ENCODE assay signal across 2 cellular contexts in genomic region chr21:31354604-31355443, GRCh38.
TF ChIP-seq lines count a peak whose summit lies in the region.

No MANE protein-coding gene starts in this region.

TF ChIP-seq in HEK293, 187 proteins besides CTCF, POLR2A, EP300 and RAD21 (continued from another document and continues in another):
- TF ChIP-seq ZNF366 (tag by site-specific recombination; conservative IDR thresholded peaks at IDR 0.05) (peak; percentile 59), ZNF530 (tag by site-specific recombination; IDR thresholded peaks at IDR 0.05; ENCODE audit: low read depth) (no peak), SP7 (tag by site-specific recombination; IDR thresholded peaks at IDR 0.05) (peak; percentile 54; the same call in 1 of the 2 replicates), ZNF692 (tag by site-specific recombination; IDR thresholded peaks at IDR 0.05) (0 out of 2 replicates have a peak, but pooled peaks have one; percentile 23), ZNF629 (tag by site-specific recombination; IDR thresholded peaks at IDR 0.05) (peak; percentile 52), ZNF561 (tag by site-specific recombination; IDR thresholded peaks at IDR 0.05; ENCODE audit: borderline replicate concordance) (no peak), ZNF664 (tag by site-specific recombination; IDR thresholded peaks at IDR 0.05) (no peak), ZNF776 (tag by site-specific recombination; IDR thresholded peaks at IDR 0.05; ENCODE audit: borderline replicate concordance) (no peak), ZBTB21 (tag by site-specific recombination; IDR thresholded peaks at IDR 0.05) (no peak), ZNF302 (tag by site-specific recombination; IDR thresholded peaks at IDR 0.05; ENCODE audit: low read depth) (no peak), ZNF398 (tag by site-specific recombination; IDR thresholded peaks at IDR 0.05) (peak; percentile 39; the same call in 1 of the 2 replicates), ZNF292 (tag by site-specific recombination; IDR thresholded peaks at IDR 0.05; ENCODE audit: borderline replicate concordance, low read depth) (no peak), INSM2 (tag by site-specific recombination; IDR thresholded peaks at IDR 0.05) (peak; percentile 43; the same call in 1 of the 2 replicates), OSR2 (tag by site-specific recombination; IDR thresholded peaks at IDR 0.05) (peak; percentile 40), GLI4 (tag by site-specific recombination; IDR thresholded peaks at IDR 0.05) (no peak), SP3 (tag by site-specific recombination; IDR thresholded peaks at IDR 0.05) (no peak), ZFHX2 (tag by site-specific recombination; conservative IDR thresholded peaks at IDR 0.05) (no peak; the same call in 1 of the 2 replicates), ZNF600 (tag by site-specific recombination; IDR thresholded peaks at IDR 0.05) (peak; percentile 75; the same call in 1 of the 2 replicates), ZNF184 (tag by site-specific recombination; IDR thresholded peaks at IDR 0.05) (peak; percentile 80; the same call in 1 of the 2 replicates), ZBTB1 (tag by site-specific recombination; IDR thresholded peaks at IDR 0.05) (no peak), ZNF112 (tag by site-specific recombination; IDR thresholded peaks at IDR 0.05) (no peak), EGR2 (tag by site-specific recombination; IDR thresholded peaks at IDR 0.05; ENCODE audit: low read depth) (peak; percentile 27; the same call in 1 of the 2 replicates)
- TF ChIP-seq, protein P1, sequence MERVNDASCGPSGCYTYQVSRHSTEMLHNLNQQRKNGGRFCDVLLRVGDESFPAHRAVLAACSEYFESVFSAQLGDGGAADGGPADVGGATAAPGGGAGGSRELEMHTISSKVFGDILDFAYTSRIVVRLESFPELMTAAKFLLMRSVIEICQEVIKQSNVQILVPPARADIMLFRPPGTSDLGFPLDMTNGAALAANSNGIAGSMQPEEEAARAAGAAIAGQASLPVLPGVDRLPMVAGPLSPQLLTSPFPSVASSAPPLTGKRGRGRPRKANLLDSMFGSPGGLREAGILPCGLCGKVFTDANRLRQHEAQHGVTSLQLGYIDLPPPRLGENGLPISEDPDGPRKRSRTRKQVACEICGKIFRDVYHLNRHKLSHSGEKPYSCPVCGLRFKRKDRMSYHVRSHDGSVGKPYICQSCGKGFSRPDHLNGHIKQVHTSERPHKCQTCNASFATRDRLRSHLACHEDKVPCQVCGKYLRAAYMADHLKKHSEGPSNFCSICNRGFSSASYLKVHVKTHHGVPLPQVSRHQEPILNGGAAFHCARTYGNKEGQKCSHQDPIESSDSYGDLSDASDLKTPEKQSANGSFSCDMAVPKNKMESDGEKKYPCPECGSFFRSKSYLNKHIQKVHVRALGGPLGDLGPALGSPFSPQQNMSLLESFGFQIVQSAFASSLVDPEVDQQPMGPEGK (tag by site-specific recombination; IDR thresholded peaks at IDR 0.05): peak; percentile 46; the same call in 1 of the 2 replicates
- TF ChIP-seq, protein P2, sequence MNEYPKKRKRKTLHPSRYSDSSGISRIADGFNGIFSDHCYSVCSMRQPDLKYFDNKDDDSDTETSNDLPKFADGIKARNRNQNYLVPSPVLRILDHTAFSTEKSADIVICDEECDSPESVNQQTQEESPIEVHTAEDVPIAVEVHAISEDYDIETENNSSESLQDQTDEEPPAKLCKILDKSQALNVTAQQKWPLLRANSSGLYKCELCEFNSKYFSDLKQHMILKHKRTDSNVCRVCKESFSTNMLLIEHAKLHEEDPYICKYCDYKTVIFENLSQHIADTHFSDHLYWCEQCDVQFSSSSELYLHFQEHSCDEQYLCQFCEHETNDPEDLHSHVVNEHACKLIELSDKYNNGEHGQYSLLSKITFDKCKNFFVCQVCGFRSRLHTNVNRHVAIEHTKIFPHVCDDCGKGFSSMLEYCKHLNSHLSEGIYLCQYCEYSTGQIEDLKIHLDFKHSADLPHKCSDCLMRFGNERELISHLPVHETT (tag by site-specific recombination; IDR thresholded peaks at IDR 0.05): peak; percentile 61; the same call in 1 of the 2 replicates

TF ChIP-seq in K562, 482 proteins besides CTCF, POLR2A, EP300 and RAD21 (continued from another document):
- TF ChIP-seq, protein P3, sequence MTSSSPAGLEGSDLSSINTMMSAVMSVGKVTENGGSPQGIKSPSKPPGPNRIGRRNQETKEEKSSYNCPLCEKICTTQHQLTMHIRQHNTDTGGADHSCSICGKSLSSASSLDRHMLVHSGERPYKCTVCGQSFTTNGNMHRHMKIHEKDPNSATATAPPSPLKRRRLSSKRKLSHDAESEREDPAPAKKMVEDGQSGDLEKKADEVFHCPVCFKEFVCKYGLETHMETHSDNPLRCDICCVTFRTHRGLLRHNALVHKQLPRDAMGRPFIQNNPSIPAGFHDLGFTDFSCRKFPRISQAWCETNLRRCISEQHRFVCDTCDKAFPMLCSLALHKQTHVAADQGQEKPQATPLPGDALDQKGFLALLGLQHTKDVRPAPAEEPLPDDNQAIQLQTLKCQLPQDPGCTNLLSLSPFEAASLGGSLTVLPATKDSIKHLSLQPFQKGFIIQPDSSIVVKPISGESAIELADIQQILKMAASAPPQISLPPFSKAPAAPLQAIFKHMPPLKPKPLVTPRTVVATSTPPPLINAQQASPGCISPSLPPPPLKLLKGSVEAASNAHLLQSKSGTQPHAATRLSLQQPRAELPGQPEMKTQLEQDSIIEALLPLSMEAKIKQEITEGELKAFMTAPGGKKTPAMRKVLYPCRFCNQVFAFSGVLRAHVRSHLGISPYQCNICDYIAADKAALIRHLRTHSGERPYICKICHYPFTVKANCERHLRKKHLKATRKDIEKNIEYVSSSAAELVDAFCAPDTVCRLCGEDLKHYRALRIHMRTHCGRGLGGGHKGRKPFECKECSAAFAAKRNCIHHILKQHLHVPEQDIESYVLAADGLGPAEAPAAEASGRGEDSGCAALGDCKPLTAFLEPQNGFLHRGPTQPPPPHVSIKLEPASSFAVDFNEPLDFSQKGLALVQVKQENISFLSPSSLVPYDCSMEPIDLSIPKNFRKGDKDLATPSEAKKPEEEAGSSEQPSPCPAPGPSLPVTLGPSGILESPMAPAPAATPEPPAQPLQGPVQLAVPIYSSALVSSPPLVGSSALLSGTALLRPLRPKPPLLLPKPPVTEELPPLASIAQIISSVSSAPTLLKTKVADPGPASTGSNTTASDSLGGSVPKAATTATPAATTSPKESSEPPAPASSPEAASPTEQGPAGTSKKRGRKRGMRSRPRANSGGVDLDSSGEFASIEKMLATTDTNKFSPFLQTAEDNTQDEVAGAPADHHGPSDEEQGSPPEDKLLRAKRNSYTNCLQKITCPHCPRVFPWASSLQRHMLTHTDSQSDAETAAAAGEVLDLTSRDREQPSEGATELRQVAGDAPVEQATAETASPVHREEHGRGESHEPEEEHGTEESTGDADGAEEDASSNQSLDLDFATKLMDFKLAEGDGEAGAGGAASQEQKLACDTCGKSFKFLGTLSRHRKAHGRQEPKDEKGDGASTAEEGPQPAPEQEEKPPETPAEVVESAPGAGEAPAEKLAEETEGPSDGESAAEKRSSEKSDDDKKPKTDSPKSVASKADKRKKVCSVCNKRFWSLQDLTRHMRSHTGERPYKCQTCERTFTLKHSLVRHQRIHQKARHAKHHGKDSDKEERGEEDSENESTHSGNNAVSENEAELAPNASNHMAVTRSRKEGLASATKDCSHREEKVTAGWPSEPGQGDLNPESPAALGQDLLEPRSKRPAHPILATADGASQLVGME (CRISPR knock-in tag; IDR thresholded peaks at IDR 0.05): no peak
- no peak for TF ChIP-seq TAF9B (IDR thresholded peaks at IDR 0.05; ENCODE audit: partially characterized antibody)
- TF ChIP-seq, protein P4, sequence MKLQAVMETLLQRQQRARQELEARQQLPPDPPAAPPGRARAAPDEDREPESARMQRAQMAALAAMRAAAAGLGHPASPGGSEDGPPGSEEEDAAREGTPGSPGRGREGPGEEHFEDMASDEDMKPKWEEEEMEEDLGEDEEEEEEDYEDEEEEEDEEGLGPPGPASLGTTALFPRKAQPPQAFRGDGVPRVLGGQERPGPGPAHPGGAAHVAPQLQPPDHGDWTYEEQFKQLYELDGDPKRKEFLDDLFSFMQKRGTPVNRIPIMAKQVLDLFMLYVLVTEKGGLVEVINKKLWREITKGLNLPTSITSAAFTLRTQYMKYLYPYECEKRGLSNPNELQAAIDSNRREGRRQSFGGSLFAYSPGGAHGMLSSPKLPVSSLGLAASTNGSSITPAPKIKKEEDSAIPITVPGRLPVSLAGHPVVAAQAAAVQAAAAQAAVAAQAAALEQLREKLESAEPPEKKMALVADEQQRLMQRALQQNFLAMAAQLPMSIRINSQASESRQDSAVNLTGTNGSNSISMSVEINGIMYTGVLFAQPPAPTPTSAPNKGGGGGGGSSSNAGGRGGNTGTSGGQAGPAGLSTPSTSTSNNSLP (IDR thresholded peaks at IDR 0.05; ENCODE audit: borderline replicate concordance, low read depth, low read length): no peak
- no peak for TF ChIP-seq ARNT (IDR thresholded peaks at IDR 0.05)
- no peak for TF ChIP-seq TAF15 (IDR thresholded peaks at IDR 0.05; ENCODE audit: low read depth, low read length)
TF ChIP-seq in K562: peak in this region for 1.
